In genomic region chr2:27583390-27583915, GRCh38 we compare ENCODE assay signal across 8 cellular contexts. TPM values are rescaled to one million over a fixed set of nuclear protein-coding genes. Genes with fewer than 3 reads are reported as not detected.
DNase-seq lines count a peak whose midpoint lies in the region; ATAC-seq, FAIRE-seq and TF ChIP-seq lines count a peak whose summit lies in the region.

No MANE protein-coding gene starts in this region.

- TF ChIP-seq CTCF in GM06990 (IDR thresholded peaks at IDR 0.05; ENCODE audit: insufficient read depth, low read length, poor library complexity, severe bottlenecking) (no peak), LNCaP clone FGC (IDR thresholded peaks at IDR 0.05; ENCODE audit: control insufficient read depth, extremely low read depth, insufficient read depth) (no peak), bronchial epithelial cell (IDR thresholded peaks at IDR 0.05; ENCODE audit: insufficient read depth, low read length, severe bottlenecking) (no peak)

- peak overlapping the region; percentile 92 for H3K4me3 ChIP-seq in GM06990 (replicated peaks; ENCODE audit: low read depth, low read length)
- H3K4me3 ChIP-seq in LNCaP clone FGC (ENCODE audit: low read depth, low read length) = peak overlapping the region; percentile 87
- H3K4me3 ChIP-seq in bronchial epithelial cell (ENCODE audit: low read depth, low read length) = peak overlapping the region; percentile 49

- no peak for FAIRE-seq in bronchial epithelial cell (lab: Jason Lieb, UNC)

- ATAC-seq in GM18870 (IDR thresholded peaks at IDR 0.05; ENCODE audit: unreplicated experiment) = no peak

- H3K36me3 ChIP-seq in GM06990 (ENCODE audit: control insufficient read depth, insufficient read depth, low read length) (no peaks in the 10 kb centered on the region), bronchial epithelial cell (ENCODE audit: control insufficient read depth, insufficient read depth, low read length) (no peaks in the 10 kb centered on the region)

- DNase-seq in GM06990 (ENCODE audit: extremely low read depth, insufficient read length) (no peak), LNCaP clone FGC (ENCODE audit: low read depth) (no peak), bronchial epithelial cell (ENCODE audit: low read depth) (peak; percentile 7), midbrain (lab: John Stamatoyannopoulos, UW) (peak; percentile 27), occipital lobe (lab: John Stamatoyannopoulos, UW) (no peak), NOMO-1 treated with dmso at 0.1 percent for 144 hours (lab: John Stamatoyannopoulos, UW; ENCODE audit: unreplicated experiment) (no peak), germinal center (ENCODE audit: low spot score) (no peak)

- H3K27me3 ChIP-seq in GM06990 (replicated peaks; ENCODE audit: control insufficient read depth, insufficient read depth, low read length) = no peaks in the 10 kb centered on the region
- H3K27me3 ChIP-seq in bronchial epithelial cell (ENCODE audit: control insufficient read depth, insufficient read depth, low read length) = no peaks in the 10 kb centered on the region

RNA-seq across cellular contexts. Expression of gene ZNF512, which starts 0.6 kb away (rescaled TPM):
- total RNA-seq in bronchial epithelial cell (6.4 and 7.4 TPM in 2 replicates), occipital lobe (55.8 TPM)

RNA-seq across cellular contexts. Expression of gene CCDC121, which starts 45.4 kb away (rescaled TPM):
- total RNA-seq in bronchial epithelial cell (0.79 and 0.90 TPM in 2 replicates), occipital lobe (5.9 TPM)

RNA-seq across cellular contexts. Expression of gene GPN1, which starts 45.4 kb away (rescaled TPM):
- total RNA-seq in bronchial epithelial cell (31.7 and 47.9 TPM in 2 replicates), occipital lobe (29.6 TPM)

Comparison
In these comparisons a context has a peak if more than half of its experiments do, and no peak if none do; other contexts are left out.
1. DNase-seq: peak in bronchial epithelial cell (single experiment) and midbrain (single experiment); none in GM06990 (single experiment), LNCaP clone FGC (single experiment), occipital lobe (single experiment), NOMO-1 treated with dmso at 0.1 percent for 144 hours (single experiment) and germinal center (single experiment).
2. Peak in every context shown above with its lines, with median percentiles within 50 percentile points of each other: H3K4me3 ChIP-seq.